In genomic region chr10:97407211-97407951, GRCh38 we compare ENCODE assay signal across 8 cellular contexts. TPM values are rescaled to one million over a fixed set of nuclear protein-coding genes. Genes with fewer than 3 reads are reported as not detected.
DNase-seq lines count a peak whose midpoint lies in the region; ATAC-seq and TF ChIP-seq lines count a peak whose summit lies in the region.

No MANE protein-coding gene starts in this region.

- H3K4me3 Mint-ChIP-seq in activated CD4-positive, alpha-beta memory T cell treated with anti-CD3 and anti-CD28 coated beads for 36 hours = no peak overlapping the region

- POLR2A ChIA-PET in activated CD4-positive, alpha-beta memory T cell treated with anti-CD3 and anti-CD28 coated beads for 36 hours (lab: Charles Lee) = interaction anchor here (0.5 to 3.9 kb wide), 7 partner anchors 11 to 38 kb away, joined by 3 to 19 read pairs (median 4); no protein-coding TSS in a partner anchor

- H3K36me3 Mint-ChIP-seq in activated CD4-positive, alpha-beta memory T cell treated with anti-CD3 and anti-CD28 coated beads for 36 hours = no peaks in the 10 kb centered on the region

- H3K27ac Mint-ChIP-seq in activated CD4-positive, alpha-beta memory T cell treated with anti-CD3 and anti-CD28 coated beads for 36 hours = peak overlapping the region; percentile 70

- CTCF ChIA-PET in activated CD4-positive, alpha-beta memory T cell treated with anti-CD3 and anti-CD28 coated beads for 36 hours (lab: Charles Lee) = interaction anchor here (0.7 to 16.2 kb wide), 18 partner anchors 8 to 146 kb away, joined by 3 to 194 read pairs (median 5); partner anchors contain the start of gene PGAM1

- DNase-seq in DMS114 treated with DMSO at 0.1 percent for 48 hours (lab: John Stamatoyannopoulos, UW; ENCODE audit: unreplicated experiment) = peak; percentile 89
- DNase-seq in HL-60 (ENCODE audit: low read depth in 1 of 2, low spot score in 1 of 2) = peak; percentile 75 to 87
- peak; percentile 16 for DNase-seq in NCI-H774 (lab: John Stamatoyannopoulos, UW)
- peak; percentile 79 for DNase-seq in activated CD4-positive, alpha-beta memory T cell treated with anti-CD3 and anti-CD28 coated beads for 36 hours
- peak in 2 of 3 donors; percentile 51 to 52 for DNase-seq in effector memory CD4-positive, alpha-beta T cell
- peak; percentile 58 for DNase-seq in lung (ENCODE audit: low spot score)
- DNase-seq in stromal cell of bone marrow (ENCODE audit: low read depth) = peak; percentile 53

- no peaks in the 10 kb centered on the region for H3K27me3 Mint-ChIP-seq in activated CD4-positive, alpha-beta memory T cell treated with anti-CD3 and anti-CD28 coated beads for 36 hours

- H3K4me3 ChIP-seq in HL-60 (replicated peaks; ENCODE audit: insufficient read depth, low read length) = no peak overlapping the region
- H3K4me3 ChIP-seq in effector memory CD4-positive, alpha-beta T cell (ENCODE audit: insufficient read depth, low read depth, low read length, poor library complexity, severe bottlenecking) = peak overlapping the region; percentile 53
- no peak overlapping the region for H3K4me3 ChIP-seq in lung

- no peaks in the 10 kb centered on the region for H3K36me3 ChIP-seq in effector memory CD4-positive, alpha-beta T cell (ENCODE audit: control insufficient read depth, insufficient read depth, low read length)
- no peaks in the 10 kb centered on the region for H3K36me3 ChIP-seq in lung (ENCODE audit: control insufficient read depth in 2 of 2, insufficient read depth in 2 of 2, low read length in 2 of 2)

- peak overlapping the region; percentile 90 for H3K27ac ChIP-seq in HL-60 (replicated peaks)
- H3K27ac ChIP-seq in effector memory CD4-positive, alpha-beta T cell (ENCODE audit: insufficient read depth, low read length, poor library complexity, severe bottlenecking) = peak overlapping the region; percentile 41
- no peak overlapping the region for H3K27ac ChIP-seq in lung (ENCODE audit: low read depth in 1 of 2, low read length in 1 of 2)

- no peaks in the 10 kb centered on the region for H3K9me3 Mint-ChIP-seq in activated CD4-positive, alpha-beta memory T cell treated with anti-CD3 and anti-CD28 coated beads for 36 hours

- intact Hi-C loops in activated CD4-positive, alpha-beta memory T cell treated with anti-CD3 and anti-CD28 coated beads for 36 hours (cut with micrococcal nuclease) = loop anchor here (1.0 to 5.0 kb wide), 7 partner anchors 15 to 205 kb away; no protein-coding TSS in a partner anchor

- H3K9me3 ChIP-seq in effector memory CD4-positive, alpha-beta T cell (ENCODE audit: control insufficient read depth, low read length) = no peaks in the 10 kb centered on the region
- H3K9me3 ChIP-seq in lung (ENCODE audit: control insufficient read depth in 2 of 2, insufficient read depth in 1 of 2, low read length in 1 of 2) = no peaks in the 10 kb centered on the region

- peaks cover 13% of the 10 kb centered on the region for H3K4me1 Mint-ChIP-seq in activated CD4-positive, alpha-beta memory T cell treated with anti-CD3 and anti-CD28 coated beads for 36 hours (ENCODE audit: low read depth)

- ATAC-seq in GM21390 (IDR thresholded peaks at IDR 0.05; ENCODE audit: unreplicated experiment) (peak; percentile 93), lung (ENCODE audit: insufficient read depth, low FRiP score) (peak; percentile 86)

- H3K27me3 ChIP-seq in HL-60 (ENCODE audit: insufficient read depth, poor library complexity, severe bottlenecking) (no peaks in the 10 kb centered on the region), lung (ENCODE audit: control insufficient read depth, insufficient read depth) (no peaks in the 10 kb centered on the region)
- H3K27me3 ChIP-seq in effector memory CD4-positive, alpha-beta T cell (replicated peaks; ENCODE audit: control insufficient read depth, insufficient read depth, low read length, poor library complexity, severe bottlenecking) = no peaks in the 10 kb centered on the region

- TF ChIP-seq CTCF in HL-60 (IDR thresholded peaks at IDR 0.05; ENCODE audit: insufficient read depth, low read length) = peak; percentile 55
- TF ChIP-seq CTCF in lung (IDR thresholded peaks at IDR 0.05; ENCODE audit: control extremely low read depth, extremely low read depth) = peak; percentile 69

- WGBS in lung, 2 donors = 2 to 4% methylated on average over 10 of the region's 10 CpGs

- H3K4me1 ChIP-seq in effector memory CD4-positive, alpha-beta T cell (ENCODE audit: control insufficient read depth, insufficient read depth, low read length, poor library complexity, severe bottlenecking) = peaks cover 5% of the 10 kb centered on the region
- no peaks in the 10 kb centered on the region for H3K4me1 ChIP-seq in lung (ENCODE audit: control insufficient read depth in 2 of 2, insufficient read depth in 2 of 2, low read length in 2 of 2)

RNA-seq across cellular contexts. Expression of gene RRP12, which starts 6.2 kb away (rescaled TPM):
- 10 to 100 TPM; 40.4 to 41.8 TPM for total RNA-seq in activated CD4-positive, alpha-beta memory T cell treated with anti-CD3 and anti-CD28 coated beads for 36 hours
- 10 to 100 TPM; 12.7 to 44.2 TPM for total RNA-seq in lung
- 10 to 100 TPM; 18.9 to 24.6 TPM for polyA plus RNA-seq in lung

RNA-seq across cellular contexts. Expression of gene PGAM1, which starts 18.6 kb away (rescaled TPM):
- total RNA-seq in activated CD4-positive, alpha-beta memory T cell treated with anti-CD3 and anti-CD28 coated beads for 36 hours = 1,000 to 10,000 TPM; 1,430 to 1,457 TPM
- total RNA-seq in lung = 100 to 1,000 TPM in 1 of 2 donors, 10 to 100 TPM in 1; 81.2 to 192 TPM
- polyA plus RNA-seq in lung = 100 to 1,000 TPM in 1 of 2 donors, 10 to 100 TPM in 1; 49.1 to 280 TPM

RNA-seq across cellular contexts. Expression of gene EXOSC1, which starts 38.4 kb away (rescaled TPM):
- 10 to 100 TPM; 69.0 to 75.1 TPM for total RNA-seq in activated CD4-positive, alpha-beta memory T cell treated with anti-CD3 and anti-CD28 coated beads for 36 hours
- total RNA-seq in lung = 10 to 100 TPM; 28.7 to 30.2 TPM
- polyA plus RNA-seq in lung = 10 to 100 TPM; 31.3 to 60.3 TPM

RNA-seq across cellular contexts. Expression of gene ZDHHC16, which starts 38.6 kb away (rescaled TPM):
- total RNA-seq in activated CD4-positive, alpha-beta memory T cell treated with anti-CD3 and anti-CD28 coated beads for 36 hours = 10 to 100 TPM; 42.5 to 43.6 TPM
- 10 to 100 TPM; 35.5 to 63.3 TPM for total RNA-seq in lung
- 10 to 100 TPM; 44.2 to 53.7 TPM for polyA plus RNA-seq in lung

Comparison
In these comparisons a context has a peak if more than half of its experiments do, and no peak if none do; other contexts are left out.
1. DNase-seq: peak in every context shown above with its lines; median percentile 89 in DMS114 treated with DMSO at 0.1 percent for 48 hours; 81 in HL-60; 79 in activated CD4-positive, alpha-beta memory T cell treated with anti-CD3 and anti-CD28 coated beads for 36 hours; 58 in lung; 53 in stromal cell of bone marrow; 52 in effector memory CD4-positive, alpha-beta T cell; 16 in NCI-H774.
2. H3K27ac ChIP-seq: peak in HL-60 (single experiment) and effector memory CD4-positive, alpha-beta T cell (single experiment); none in lung (0 of 2).
3. RNA of gene PGAM1, which starts 18.6 kb away (total RNA-seq): 1,430 to 1,457 TPM in activated CD4-positive, alpha-beta memory T cell treated with anti-CD3 and anti-CD28 coated beads for 36 hours; 81.2 to 192 TPM in lung; every median in the first group is over 4 times any median in the second.